In the genomic region with DNA sequence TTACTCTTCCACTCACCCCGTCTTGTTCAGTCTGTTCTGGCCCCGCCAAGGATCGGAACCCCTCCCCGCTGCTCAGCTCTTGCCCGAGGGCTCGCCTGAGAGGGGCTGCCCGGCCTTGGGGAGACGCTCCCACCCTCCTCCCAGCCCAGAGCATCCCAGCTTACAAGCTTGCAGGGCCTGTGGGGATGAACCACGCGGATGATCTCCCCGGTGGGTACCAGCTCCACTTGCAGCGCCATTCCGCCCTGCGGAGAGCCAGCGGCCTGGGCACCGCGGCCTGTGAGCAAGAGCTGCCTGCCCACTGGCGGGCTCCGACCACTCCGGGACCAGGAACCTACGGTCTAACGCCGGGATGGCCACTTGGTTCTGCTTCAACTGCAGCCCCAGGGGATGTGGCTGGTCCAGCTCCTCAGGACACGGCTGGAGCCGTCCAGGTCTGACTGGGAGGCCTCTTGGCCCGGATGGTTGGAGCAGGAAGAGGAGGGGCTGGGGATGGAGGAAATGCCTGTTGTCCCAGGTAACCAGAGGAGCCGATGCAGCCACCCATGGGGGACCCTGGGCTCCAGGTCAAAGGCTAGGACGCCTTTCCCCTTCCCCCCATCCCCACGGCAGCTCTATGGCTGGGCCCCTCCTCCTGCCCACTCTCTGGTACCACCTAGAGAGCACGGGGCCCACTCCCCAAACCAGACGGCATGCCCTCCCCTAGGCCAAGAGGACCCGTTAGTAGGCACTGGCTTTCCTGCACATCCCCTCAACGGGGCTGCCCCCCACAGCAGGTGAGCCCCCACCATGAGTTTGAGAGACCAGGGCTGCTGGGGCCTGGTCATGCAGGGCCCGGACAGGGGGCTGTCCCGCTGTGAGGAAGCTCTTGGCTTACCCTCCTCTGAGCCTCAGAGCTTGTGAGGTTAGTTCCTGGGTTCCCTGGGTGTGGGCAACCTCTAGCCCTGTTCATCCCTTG, we compare ENCODE assay signal across 1 cellular context.
TF ChIP-seq lines count a peak whose summit lies in the region.

A gene with protein sequence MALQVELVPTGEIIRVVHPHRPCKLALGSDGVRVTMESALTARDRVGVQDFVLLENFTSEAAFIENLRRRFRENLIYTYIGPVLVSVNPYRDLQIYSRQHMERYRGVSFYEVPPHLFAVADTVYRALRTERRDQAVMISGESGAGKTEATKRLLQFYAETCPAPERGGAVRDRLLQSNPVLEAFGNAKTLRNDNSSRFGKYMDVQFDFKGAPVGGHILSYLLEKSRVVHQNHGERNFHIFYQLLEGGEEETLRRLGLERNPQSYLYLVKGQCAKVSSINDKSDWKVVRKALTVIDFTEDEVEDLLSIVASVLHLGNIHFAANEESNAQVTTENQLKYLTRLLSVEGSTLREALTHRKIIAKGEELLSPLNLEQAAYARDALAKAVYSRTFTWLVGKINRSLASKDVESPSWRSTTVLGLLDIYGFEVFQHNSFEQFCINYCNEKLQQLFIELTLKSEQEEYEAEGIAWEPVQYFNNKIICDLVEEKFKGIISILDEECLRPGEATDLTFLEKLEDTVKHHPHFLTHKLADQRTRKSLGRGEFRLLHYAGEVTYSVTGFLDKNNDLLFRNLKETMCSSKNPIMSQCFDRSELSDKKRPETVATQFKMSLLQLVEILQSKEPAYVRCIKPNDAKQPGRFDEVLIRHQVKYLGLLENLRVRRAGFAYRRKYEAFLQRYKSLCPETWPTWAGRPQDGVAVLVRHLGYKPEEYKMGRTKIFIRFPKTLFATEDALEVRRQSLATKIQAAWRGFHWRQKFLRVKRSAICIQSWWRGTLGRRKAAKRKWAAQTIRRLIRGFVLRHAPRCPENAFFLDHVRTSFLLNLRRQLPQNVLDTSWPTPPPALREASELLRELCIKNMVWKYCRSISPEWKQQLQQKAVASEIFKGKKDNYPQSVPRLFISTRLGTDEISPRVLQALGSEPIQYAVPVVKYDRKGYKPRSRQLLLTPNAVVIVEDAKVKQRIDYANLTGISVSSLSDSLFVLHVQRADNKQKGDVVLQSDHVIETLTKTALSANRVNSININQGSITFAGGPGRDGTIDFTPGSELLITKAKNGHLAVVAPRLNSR (minus strand): TSS at position 438 of the 958 bp plus-strand sequence. CDS start 199 bp downstream, at position 239.

TF ChIP-seq in GM12878, 131 proteins besides CTCF, POLR2A, EP300 and RAD21:
- TF ChIP-seq, protein P1, sequence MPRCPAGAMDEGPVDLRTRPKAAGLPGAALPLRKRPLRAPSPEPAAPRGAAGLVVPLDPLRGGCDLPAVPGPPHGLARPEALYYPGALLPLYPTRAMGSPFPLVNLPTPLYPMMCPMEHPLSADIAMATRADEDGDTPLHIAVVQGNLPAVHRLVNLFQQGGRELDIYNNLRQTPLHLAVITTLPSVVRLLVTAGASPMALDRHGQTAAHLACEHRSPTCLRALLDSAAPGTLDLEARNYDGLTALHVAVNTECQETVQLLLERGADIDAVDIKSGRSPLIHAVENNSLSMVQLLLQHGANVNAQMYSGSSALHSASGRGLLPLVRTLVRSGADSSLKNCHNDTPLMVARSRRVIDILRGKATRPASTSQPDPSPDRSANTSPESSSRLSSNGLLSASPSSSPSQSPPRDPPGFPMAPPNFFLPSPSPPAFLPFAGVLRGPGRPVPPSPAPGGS (IDR thresholded peaks at IDR 0.05; ENCODE audit: borderline replicate concordance, insufficient read depth, low read depth, low read length, poor library complexity, severe bottlenecking): no peak
- TF ChIP-seq TAF1 (IDR thresholded peaks at IDR 0.05; ENCODE audit: borderline replicate concordance, low read depth, low read length): no peak
- no peak for TF ChIP-seq HDAC6 (IDR thresholded peaks at IDR 0.05; ENCODE audit: unreplicated experiment)
- 0 out of 2 replicates have a peak, but pooled peaks have one; percentile 4 for TF ChIP-seq HDGF (IDR thresholded peaks at IDR 0.05)
TF ChIP-seq in GM12878: peak in this region for 1.
